ENCODE assay signal across 18 cellular contexts in genomic region chr12:67892289-67892688, GRCh38.
DNase-seq lines count a peak whose midpoint lies in the region; ATAC-seq, FAIRE-seq and TF ChIP-seq lines count a peak whose summit lies in the region.
"Had no signal": no experiment of that assay in that cellular context is flagged by ENCODE, and none has a peak within 500 bp of the region (broad histone marks: within the 10 kb centered on the region; RNA-seq: fewer than 3 reads in every experiment).

No MANE protein-coding gene starts in this region.

- peak overlapping the region; percentile 52 to 69 (median 58) for H3K27ac ChIP-seq in gastrocnemius medialis

- H3K27me3 ChIP-seq in gastrocnemius medialis: no peaks in the 10 kb centered on the region

- ATAC-seq in gastrocnemius medialis: no peak
- ATAC-seq in HG02938 (IDR thresholded peaks at IDR 0.05; ENCODE audit: unreplicated experiment): no peak
- ATAC-seq: HepG2 had no signal

- peaks cover 25 to 35% of the 10 kb centered on the region in 2 donors for H3K4me1 ChIP-seq in gastrocnemius medialis
- H3K4me1 ChIP-seq: Caco-2 had no signal

- no peaks in the 10 kb centered on the region for H3K36me3 ChIP-seq in gastrocnemius medialis

- in situ Hi-C loops in gastrocnemius medialis (cut with MboI; ENCODE audit: low sequenced_read_pairs in 4 of 4): no loop called here

- FAIRE-seq in D721Med (lab: Jason Lieb, UNC): no peak
- FAIRE-seq: H54, HepG2 had no signal

- no peaks in the 10 kb centered on the region for H3K9me3 ChIP-seq in gastrocnemius medialis

- no peak for TF ChIP-seq POLR2A in gastrocnemius medialis (IDR thresholded peaks at IDR 0.05)

- DNase-seq in D721Med (ENCODE audit: insufficient read length, low spot score) (peak; percentile 19), NCI-H446 (lab: John Stamatoyannopoulos, UW) (peak; percentile 8 to 76), cerebellar cortex (ENCODE audit: low spot score) (peak; percentile 18), gastrocnemius medialis (no peak), GM20000 (ENCODE audit: low spot score) (no peak), SK-N-DZ (ENCODE audit: low spot score) (no peak)
- DNase-seq: Caco-2, DMS79, HFFc6, KG1, NCI-H1417 treated with DMSO at 0.1 percent for 48 hours, NCI-H2029 treated with DMSO at 0.1 percent for 48 hours, NCI-H526 treated with DMSO at 0.1 percent for 48 hours, RPMI8226, SIG-M5 had no signal

- H3K4me3 ChIP-seq in gastrocnemius medialis: no peak overlapping the region

- intact Hi-C loops in gastrocnemius medialis (cut with DNase I; ENCODE audit: low total_unique reads): loop anchor here (5.0 to 10.0 kb wide), 3 partner anchors 50 to 147 kb away; no protein-coding TSS in a partner anchor

- TF ChIP-seq CTCF in D721Med (IDR thresholded peaks at IDR 0.05; ENCODE audit: insufficient read depth, missing control alignments) (no peak), gastrocnemius medialis (IDR thresholded peaks at IDR 0.05 in 4 of 5, conservative IDR thresholded peaks at IDR 0.05 in 1 of 5) (no peak), GM20000 (IDR thresholded peaks at IDR 0.05; ENCODE audit: extremely low read depth, missing control alignments) (no peak)

Comparison
In these comparisons a context has a peak if more than half of its experiments do, and no peak if none do; other contexts are left out.
1. DNase-seq: peak in D721Med (single experiment), NCI-H446 (2 of 2) and cerebellar cortex (single experiment); none in gastrocnemius medialis (0 of 2), GM20000 (single experiment) and SK-N-DZ (single experiment).